Comparison of ENCODE assay signal across 11 cellular contexts in genomic region chr16:48559462-48560211, GRCh38. TPM values are rescaled to one million over a fixed set of nuclear protein-coding genes. Genes with fewer than 3 reads are reported as not detected.
DNase-seq lines count a peak whose midpoint lies in the region; ATAC-seq and TF ChIP-seq lines count a peak whose summit lies in the region.
"Had no signal": no experiment of that assay in that cellular context is flagged by ENCODE, and none has a peak within 500 bp of the region (broad histone marks: within the 10 kb centered on the region; RNA-seq: fewer than 3 reads in every experiment).

No MANE protein-coding gene starts in this region.

- BruUV-seq in IMR-90 (replicated peaks; lab: Mats Ljungman, UMichigan) (no TSS peak), OCI-LY7 (replicated peaks; lab: Mats Ljungman, UMichigan) (no TSS peak)

- dilution Hi-C loops in IMR-90 (cut with HindIII; ENCODE audit: low sequenced_read_pairs, unreplicated experiment), result no loop called here

- TF ChIP-seq CTCF in IMR-90 (conservative IDR thresholded peaks at IDR 0.05; ENCODE audit: low read depth, low read length) (no peak), OCI-LY7 (conservative IDR thresholded peaks at IDR 0.05; ENCODE audit: low read length) (no peak)

- H3K36me3 ChIP-seq in IMR-90 (ENCODE audit: control insufficient read depth, insufficient read depth, low read length) (peaks cover 4% of the 10 kb centered on the region), OCI-LY7 (ENCODE audit: insufficient read depth, low read length) (peaks cover 35% of the 10 kb centered on the region)

- H4K91ac ChIP-seq in IMR-90 (ENCODE audit: insufficient read depth, low read depth, low read length), result no peak overlapping the region

- peaks cover 43% of the 10 kb centered on the region for H3K36me3 Mint-ChIP-seq in activated naive CD8-positive, alpha-beta T cell treated with anti-CD3 and anti-CD28 coated beads, Interleukin-2, amount 50 U/mL, for 24 hours (ENCODE audit: low read depth)
- peaks cover 17 to 24% of the 10 kb centered on the region in 2 donors for H3K36me3 Mint-ChIP-seq in naive B cell

- H2AK9ac ChIP-seq in IMR-90 (replicated peaks; ENCODE audit: low read depth, low read length, poor library complexity), result no peak overlapping the region

- no peak overlapping the region for H3K4ac ChIP-seq in IMR-90 (ENCODE audit: low read depth, low read length)

- H3K4me2 ChIP-seq in IMR-90 (ENCODE audit: low read depth, low read length), result no peak overlapping the region
- no peak overlapping the region for H3K4me2 ChIP-seq in OCI-LY7 (ENCODE audit: low read length)

- peaks cover 10% of the 10 kb centered on the region for H3K9me1 ChIP-seq in IMR-90 (ENCODE audit: insufficient read depth, low read length)

- H3K9me3 ChIP-seq in IMR-90 (ENCODE audit: control insufficient read depth, insufficient read depth, low read length) (no peaks in the 10 kb centered on the region), OCI-LY7 (ENCODE audit: low read length) (no peaks in the 10 kb centered on the region)

- H3K79me2 ChIP-seq in OCI-LY7 (ENCODE audit: insufficient read depth, low read depth, low read length), result peaks cover 17% of the 10 kb centered on the region

- H3K14ac ChIP-seq in IMR-90 (replicated peaks; ENCODE audit: low read depth, low read length), result no peak overlapping the region

- H3K9ac ChIP-seq in IMR-90 (ENCODE audit: low read depth, low read length), result no peak overlapping the region

- H3K27me3 ChIP-seq in IMR-90 (ENCODE audit: control insufficient read depth, insufficient read depth, low read length), result no peaks in the 10 kb centered on the region

- no peak overlapping the region for H2BK120ac ChIP-seq in IMR-90 (ENCODE audit: low read depth, low read length)

- ATAC-seq in IMR-90 (ENCODE audit: low read depth), result no peak
- ATAC-seq in activated naive CD8-positive, alpha-beta T cell treated with anti-CD3 and anti-CD28 coated beads, Interleukin-2, amount 50 U/mL, for 24 hours, result no peak
- ATAC-seq in naive B cell (ENCODE audit: low read depth in 2 of 2), result peak in 1 of 2 donors; percentile 90
- no peak for ATAC-seq in HG03520 (IDR thresholded peaks at IDR 0.05; ENCODE audit: unreplicated experiment)
- ATAC-seq in GM21723 (IDR thresholded peaks at IDR 0.05; ENCODE audit: unreplicated experiment), result no peak

- no peaks in the 10 kb centered on the region for H3K9me2 ChIP-seq in OCI-LY7 (ENCODE audit: insufficient read depth, low read length)

- no peak overlapping the region for H3K56ac ChIP-seq in IMR-90 (ENCODE audit: extremely low read depth, insufficient read depth, low read length)

- CTCF ChIA-PET in IMR-90 (lab: Yijun Ruan, JAX) (interaction anchor here (1.5 kb wide), 1 partner anchor 64 kb away, joined by 5 read pairs; no protein-coding TSS in a partner anchor), OCI-LY7 (lab: Charles Lee; ENCODE audit: unreplicated experiment) (no interaction called here)

- no peaks in the 10 kb centered on the region for H3K9me3 Mint-ChIP-seq in activated naive CD8-positive, alpha-beta T cell treated with anti-CD3 and anti-CD28 coated beads, Interleukin-2, amount 50 U/mL, for 24 hours
- no peaks in the 10 kb centered on the region for H3K9me3 Mint-ChIP-seq in naive B cell
- H3K9me3 Mint-ChIP-seq: activated naive CD4-positive, alpha-beta T cell treated with anti-CD3 and anti-CD28 coated beads, Interleukin-2, amount 10 ng/mL, durations not matched to agents 7 days and 5 days had no signal

- intact Hi-C loops in IMR-90 (cut with micrococcal nuclease) (loop anchor here (5.0 to 10.0 kb wide), 3 partner anchors 45 to 182 kb away; no protein-coding TSS in a partner anchor), OCI-LY7 (cut with micrococcal nuclease; ENCODE audit: unreplicated experiment) (no loop called here)

- H3K27me3 Mint-ChIP-seq in activated naive CD8-positive, alpha-beta T cell treated with anti-CD3 and anti-CD28 coated beads, Interleukin-2, amount 50 U/mL, for 24 hours, result no peaks in the 10 kb centered on the region
- no peaks in the 10 kb centered on the region for H3K27me3 Mint-ChIP-seq in naive B cell
- H3K27me3 Mint-ChIP-seq: activated naive CD4-positive, alpha-beta T cell treated with anti-CD3 and anti-CD28 coated beads, Interleukin-2, amount 10 ng/mL, durations not matched to agents 7 days and 5 days had no signal

- peaks cover 80% of the 10 kb centered on the region for H3K4me1 Mint-ChIP-seq in activated naive CD8-positive, alpha-beta T cell treated with anti-CD3 and anti-CD28 coated beads, Interleukin-2, amount 50 U/mL, for 24 hours
- H3K4me1 Mint-ChIP-seq in naive B cell, result peaks cover 26 to 39% (median 26%) of the 10 kb centered on the region in 3 donors

- H3K4me1 ChIP-seq in IMR-90 (ENCODE audit: control insufficient read depth, insufficient read depth, low read length), result peaks cover 21% of the 10 kb centered on the region
- H3K4me1 ChIP-seq in OCI-LY7 (ENCODE audit: insufficient read depth, low read length, poor library complexity, severe bottlenecking), result no peaks in the 10 kb centered on the region

- H3K18ac ChIP-seq in IMR-90 (ENCODE audit: low read depth, low read length), result no peak overlapping the region

- H3K4me3 ChIP-seq in IMR-90 (ENCODE audit: insufficient read depth, low read depth, low read length) (no peak overlapping the region), OCI-LY7 (ENCODE audit: low read depth, low read length, poor library complexity, severe bottlenecking) (no peak overlapping the region)

- peak overlapping the region; percentile 19 for H3K4me3 Mint-ChIP-seq in activated naive CD8-positive, alpha-beta T cell treated with anti-CD3 and anti-CD28 coated beads, Interleukin-2, amount 50 U/mL, for 24 hours
- no peak overlapping the region for H3K4me3 Mint-ChIP-seq in naive B cell
- H3K4me3 Mint-ChIP-seq: activated naive CD4-positive, alpha-beta T cell treated with anti-CD3 and anti-CD28 coated beads, Interleukin-2, amount 10 ng/mL, durations not matched to agents 7 days and 5 days had no signal

- POLR2A ChIA-PET in IMR-90 (lab: Charles Lee; ENCODE audit: unreplicated experiment), result no interaction called here
- POLR2A ChIA-PET in OCI-LY7 (lab: Charles Lee), result interaction anchor here (0.7 kb wide), 1 partner anchor 40 kb away, joined by 3 read pairs; no protein-coding TSS in a partner anchor

- H2BK5ac ChIP-seq in IMR-90 (ENCODE audit: low read depth, low read length, poor library complexity, severe bottlenecking), result no peak overlapping the region

- no peak overlapping the region for H2BK20ac ChIP-seq in IMR-90 (ENCODE audit: low read depth, low read length)

- no peak overlapping the region for H2BK15ac ChIP-seq in IMR-90 (ENCODE audit: low read depth, low read length)

- H2AK5ac ChIP-seq in IMR-90 (ENCODE audit: low read depth, low read length), result no peak overlapping the region

- TF ChIP-seq POLR2A in IMR-90 (IDR thresholded peaks at IDR 0.05; ENCODE audit: low read depth, low read length), result no peak

- H3K27ac ChIP-seq in IMR-90 (ENCODE audit: insufficient read depth, low read length), result no peak overlapping the region
- H3K27ac ChIP-seq in OCI-LY7 (ENCODE audit: low read depth, low read length, poor library complexity, severe bottlenecking), result no peak overlapping the region

- in situ Hi-C loops in IMR-90 (cut with MboI; ENCODE audit: low sequenced_read_pairs), result loop anchor here (5.0 kb wide), 1 partner anchor 48 kb away; no protein-coding TSS in a partner anchor

- WGBS in IMR-90 (ENCODE audit: extremely low coverage in 2 of 2, insufficient read length in 1 of 2), 2 experiments, result 60% methylated on average over 1 of the region's 6 CpGs; no CpG with 5 or more reads in 1 of the 2 experiments

- H2AFZ ChIP-seq in IMR-90 (replicated peaks; ENCODE audit: low read length, poor library complexity) (no peak overlapping the region), OCI-LY7 (ENCODE audit: low read length) (no peak overlapping the region)

- peaks cover 55% of the 10 kb centered on the region for H4K20me1 ChIP-seq in IMR-90 (ENCODE audit: insufficient read depth, low read length)
- peaks cover 2% of the 10 kb centered on the region; the same call in 1 of the 2 replicates for H4K20me1 ChIP-seq in OCI-LY7 (ENCODE audit: insufficient read depth, low read length)

- peak overlapping the region; percentile 43 for H3K27ac Mint-ChIP-seq in activated naive CD8-positive, alpha-beta T cell treated with anti-CD3 and anti-CD28 coated beads, Interleukin-2, amount 50 U/mL, for 24 hours
- peak overlapping the region in 4 of 6 donors; percentile 8 to 59 (median 48) for H3K27ac Mint-ChIP-seq in naive B cell
- H3K27ac Mint-ChIP-seq: activated naive CD4-positive, alpha-beta T cell treated with anti-CD3 and anti-CD28 coated beads, Interleukin-2, amount 10 ng/mL, durations not matched to agents 7 days and 5 days had no signal

- H4K8ac ChIP-seq in IMR-90 (ENCODE audit: low read depth in 2 of 2, low read length in 2 of 2), result no peak overlapping the region

- no peak overlapping the region for H4K5ac ChIP-seq in IMR-90 (ENCODE audit: low read depth, low read length)

- H3K79me1 ChIP-seq in IMR-90 (ENCODE audit: low read depth in 1 of 2, low read length in 2 of 2), result peaks cover 34 to 72% of the 10 kb centered on the region in 2 experiments

- TF ChIP-seq RAD21 in IMR-90 (IDR thresholded peaks at IDR 0.05; ENCODE audit: low read length), result no peak

- peak; percentile 16 for DNase-seq in EL
- DNase-seq in IMR-90, result peak; percentile 18
- DNase-seq in activated naive CD8-positive, alpha-beta T cell treated with anti-CD3 and anti-CD28 coated beads, Interleukin-2, amount 50 U/mL, for 24 hours, result no peak
- DNase-seq in naive B cell, result no peak
- no peak for DNase-seq in OCI-LY7 (ENCODE audit: low spot score)
- DNase-seq: activated naive CD4-positive, alpha-beta T cell treated with anti-CD3 and anti-CD28 coated beads, Interleukin-2, amount 10 ng/mL, durations not matched to agents 7 days and 5 days; NCI-H1930; OCI-M1; right cardiac atrium had no signal

- 0 out of 2 replicates have a peak overlapping the region, but pooled peaks have one; percentile 23 for H3K23ac ChIP-seq in IMR-90 (ENCODE audit: low read depth, low read length)

TF ChIP-seq in IMR-90, 13 proteins besides CTCF, POLR2A, EP300 and RAD21:
- TF ChIP-seq RCOR1 (IDR thresholded peaks at IDR 0.05; ENCODE audit: insufficient replicate concordance, low read length) (no peak), CEBPB (IDR thresholded peaks at IDR 0.05; ENCODE audit: low read depth, low read length) (no peak), BHLHE40 (IDR thresholded peaks at IDR 0.05; ENCODE audit: low read depth, low read length) (no peak)

RNA-seq across cellular contexts. Expression of gene N4BP1, which starts 50.3 kb away (rescaled TPM):
- total RNA-seq in IMR-90 (2012; rRNA removed) (14.0 and 19.4 TPM in 2 replicates), OCI-LY7 (2022) (26.6 and 33.3 TPM in 2 replicates)
- polyA plus RNA-seq in IMR-90 (2012; rRNA removed) (10.5 and 10.8 TPM in 2 replicates), naive B cell (ENCODE audit: low read depth in 6 of 6) (10 to 100 TPM in 5 of 6 donors, 1 to 10 TPM in 1; 7.6 to 40.2 (median 21.7) TPM)
- polyA plus RNA-seq in IMR-90 (2012; cell fraction: cytosol; rRNA removed), result 3.9 and 4.9 TPM in 2 replicates
- 23.0 and 49.2 TPM in 2 replicates for polyA plus RNA-seq in IMR-90 (2012; cell fraction: nucleus; rRNA removed; ENCODE audit: low replicate concordance)
- total RNA-seq in OCI-LY7 (2014; rRNA removed; shearing (Covaris generic)), result 15.2 and 22.0 TPM in 2 replicates

Comparison
In these comparisons a context has a peak if more than half of its experiments do, and no peak if none do; other contexts are left out.
1. DNase-seq: peak in EL (single experiment) and IMR-90 (single experiment); none in activated naive CD8-positive, alpha-beta T cell treated with anti-CD3 and anti-CD28 coated beads, Interleukin-2, amount 50 U/mL, for 24 hours (single experiment), naive B cell (single experiment) and OCI-LY7 (single experiment).